ENCODE assay signal across 1 cellular context in the genomic region with DNA sequence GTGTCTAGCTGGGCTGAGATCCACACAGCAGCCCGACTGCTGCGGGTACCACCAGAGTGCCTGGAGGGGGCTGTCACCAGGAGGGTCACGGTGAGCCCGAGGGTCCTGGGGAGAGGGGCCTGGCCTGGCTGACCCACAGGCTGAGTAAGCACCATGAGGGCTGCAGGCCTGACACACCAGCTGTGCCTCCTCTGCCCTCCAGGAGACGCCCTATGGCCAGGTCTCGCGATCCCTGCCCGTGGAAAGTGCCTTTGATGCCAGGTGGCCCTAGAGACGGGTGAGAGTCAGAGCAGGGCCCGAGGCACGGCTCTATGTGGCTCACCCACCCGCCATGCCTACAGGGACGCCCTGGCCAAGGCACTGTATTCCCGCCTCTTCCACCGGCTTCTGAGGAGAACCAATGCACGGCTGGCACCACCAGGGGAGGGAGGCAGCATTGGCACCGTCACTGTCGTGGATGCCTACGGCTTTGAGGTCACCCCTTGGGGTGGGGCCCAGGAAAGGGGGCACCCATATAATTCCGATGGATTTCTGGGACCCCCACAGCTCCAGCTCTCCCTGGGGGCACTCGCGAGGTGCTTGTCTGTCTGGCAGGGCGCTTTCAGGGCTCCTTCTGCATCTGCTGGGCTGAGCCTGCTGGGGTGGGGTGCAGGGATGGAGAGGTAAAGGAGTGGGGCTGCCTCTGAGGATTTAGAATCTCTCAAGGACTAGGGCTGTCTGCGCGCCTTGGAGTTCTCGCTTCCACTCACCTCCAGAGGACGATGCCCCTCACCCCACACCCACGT.
TF ChIP-seq lines count a peak whose summit lies in the region.

No MANE protein-coding gene starts in this region.

TF ChIP-seq in GM12878, 131 proteins besides CTCF, POLR2A, EP300 and RAD21:
- TF ChIP-seq ATF7 (IDR thresholded peaks at IDR 0.05; ENCODE audit: low read depth): no peak
- TF ChIP-seq EZH2 (IDR thresholded peaks at IDR 0.05; ENCODE audit: borderline replicate concordance, control insufficient read depth, low read depth, low read length): no peak
- TF ChIP-seq MYC (IDR thresholded peaks at IDR 0.05; ENCODE audit: insufficient read depth, insufficient read length, insufficient replicate concordance, low read length, severe bottlenecking): no peak
- no peak for TF ChIP-seq MXI1 (IDR thresholded peaks at IDR 0.05; ENCODE audit: low read depth, low read length)
- no peak for TF ChIP-seq NKRF (conservative IDR thresholded peaks at IDR 0.05)
- TF ChIP-seq RELA (IDR thresholded peaks at IDR 0.05; ENCODE audit: borderline replicate concordance, partially characterized antibody): no peak
- TF ChIP-seq EGR1 (IDR thresholded peaks at IDR 0.05; ENCODE audit: borderline replicate concordance in 1 of 2, low read depth in 2 of 2, low read length in 2 of 2): no peak
- no peak for TF ChIP-seq HDAC2 (IDR thresholded peaks at IDR 0.05)
- no peak for TF ChIP-seq DPF2 (IDR thresholded peaks at IDR 0.05)
